Comparison of ENCODE assay signal across 8 cellular contexts in genomic region chr3:112640333-112640863, GRCh38. TPM values are rescaled to one million over a fixed set of nuclear protein-coding genes. Genes with fewer than 3 reads are reported as not detected.
A peak's percentile ranks its signal among the peaks of the same experiment; 100 is the strongest.
DNase-seq lines count a peak whose midpoint lies in the region; ATAC-seq and TF ChIP-seq lines count a peak whose summit lies in the region.

No MANE protein-coding gene starts in this region.

- peak; percentile 49 for ATAC-seq in SK-N-SH treated with all-trans-retinoic acid at 6 μM for 48 hours
- peak; percentile 62 for ATAC-seq in gastroesophageal sphincter
- no peak for ATAC-seq in HG03135 (IDR thresholded peaks at IDR 0.05; ENCODE audit: unreplicated experiment)

- no peaks in the 10 kb centered on the region for H3K9me3 ChIP-seq in gastroesophageal sphincter

- peak overlapping the region; percentile 52 to 63 for H3K4me3 ChIP-seq in gastroesophageal sphincter

- H3K27ac ChIP-seq in gastroesophageal sphincter, result peak overlapping the region; percentile 67 to 87 (median 83)

- DNase-seq in EL (peak; percentile 89), renal cortical epithelial cell (ENCODE audit: low read depth) (peak; percentile 85), inferior parietal cortex (ENCODE audit: extremely low spot score) (no peak), NCI-H774 (lab: John Stamatoyannopoulos, UW) (no peak), activated gamma-delta T cell (lab: John Stamatoyannopoulos, UW) (no peak)

- no peaks in the 10 kb centered on the region for H3K36me3 ChIP-seq in gastroesophageal sphincter

- peak; percentile 10 to 29 for TF ChIP-seq POLR2A in gastroesophageal sphincter (IDR thresholded peaks at IDR 0.05)

- TF ChIP-seq CTCF in gastroesophageal sphincter (IDR thresholded peaks at IDR 0.05), result no peak

- H3K4me1 ChIP-seq in gastroesophageal sphincter, result peaks cover 2 to 87% (median 14%) of the 10 kb centered on the region in 3 donors

- TF ChIP-seq EP300 in gastroesophageal sphincter (IDR thresholded peaks at IDR 0.05), result no peak

- no peaks in the 10 kb centered on the region for H3K27me3 ChIP-seq in gastroesophageal sphincter

- 0 to 4% methylated on average over 5 to 9 of the region's 9 CpGs for WGBS in gastroesophageal sphincter (ENCODE audit: low coverage in 1 of 2), 2 donors

TF ChIP-seq in SK-N-SH treated with all-trans-retinoic acid at 6 μM for 48 hours, 23 proteins besides CTCF, POLR2A, EP300 and RAD21:
- no peak for TF ChIP-seq PPARA (CRISPR knock-in tag; IDR thresholded peaks at IDR 0.05; ENCODE audit: borderline replicate concordance)
- no peak for TF ChIP-seq ISL1 (CRISPR knock-in tag; IDR thresholded peaks at IDR 0.05)
- TF ChIP-seq BACH2 (CRISPR knock-in tag; IDR thresholded peaks at IDR 0.05; ENCODE audit: borderline replicate concordance), result no peak
- TF ChIP-seq TOX (CRISPR knock-in tag; IDR thresholded peaks at IDR 0.05; ENCODE audit: borderline replicate concordance), result no peak
- TF ChIP-seq ZC3H10 (CRISPR knock-in tag; IDR thresholded peaks at IDR 0.05), result no peak
- TF ChIP-seq GLIS3 (CRISPR knock-in tag; IDR thresholded peaks at IDR 0.05), result no peak
- no peak for TF ChIP-seq TCF4 (CRISPR knock-in tag; IDR thresholded peaks at IDR 0.05; ENCODE audit: borderline replicate concordance)
- no peak for TF ChIP-seq ZFP30 (CRISPR knock-in tag; IDR thresholded peaks at IDR 0.05)
- TF ChIP-seq TSHZ2 (CRISPR knock-in tag; IDR thresholded peaks at IDR 0.05), result no peak
- no peak for TF ChIP-seq ZNF8 (CRISPR knock-in tag; IDR thresholded peaks at IDR 0.05)
- no peak for TF ChIP-seq CSDC2 (CRISPR knock-in tag; IDR thresholded peaks at IDR 0.05)

RNA-seq across cellular contexts. Expression of gene CCDC80, which starts 0.5 kb away (rescaled TPM):
- total RNA-seq in gastroesophageal sphincter (100 to 1,000 TPM in 2 of 4 donors, 10 to 100 TPM in 2; 30.8 to 208 (median 138) TPM), renal cortical epithelial cell (92.2 and 151 TPM in 2 replicates)

Comparison
In these comparisons a context has a peak if more than half of its experiments do, and no peak if none do; other contexts are left out.
1. DNase-seq: peak in EL (single experiment) and renal cortical epithelial cell (single experiment); none in inferior parietal cortex (single experiment), NCI-H774 (single experiment) and activated gamma-delta T cell (single experiment).